21 cellular contexts compared by ENCODE assay signal in genomic region chr16:26598989-26599785, GRCh38.
DNase-seq lines count a peak whose midpoint lies in the region; ATAC-seq and TF ChIP-seq lines count a peak whose summit lies in the region.
"Had no signal": no experiment of that assay in that cellular context is flagged by ENCODE, and none has a peak within 500 bp of the region (broad histone marks: within the 10 kb centered on the region; RNA-seq: fewer than 3 reads in every experiment).

No MANE protein-coding gene starts in this region.

- peaks cover 14% of the 10 kb centered on the region for H3K9me3 Mint-ChIP-seq in activated CD4-positive, alpha-beta T cell treated with anti-CD3 and anti-CD28 coated beads, Interleukin-2, amount 10 ng/mL, durations not matched to agents 7 days and 5 days
- no peaks in the 10 kb centered on the region for H3K9me3 Mint-ChIP-seq in T-cell
- peaks cover 11% of the 10 kb centered on the region for H3K9me3 Mint-ChIP-seq in activated naive CD8-positive, alpha-beta T cell treated with anti-CD3 and anti-CD28 coated beads, Interleukin-2, amount 50 U/mL, for 24 hours
- H3K9me3 Mint-ChIP-seq in natural killer cell treated with Interleukin-12 subunit alpha and Interleukin-12 subunit beta and Interleukin-15 and Interleukin-18, amount 100 ng/mL, for 72 hours, result peaks cover 3% of the 10 kb centered on the region
- peaks cover 9% of the 10 kb centered on the region for H3K9me3 Mint-ChIP-seq in Calu3 (ENCODE audit: low read depth, unreplicated experiment)
- H3K9me3 Mint-ChIP-seq: dendritic cell treated with granulocyte-macrophage colony-stimulating factor and Interleukin-4, amounts not matched to agents 40 ng/mL and 50 ng/mL, for 4 days had no signal

- CTCF ChIA-PET in activated CD4-positive, alpha-beta T cell treated with anti-CD3 and anti-CD28 coated beads, Interleukin-2, amount 10 ng/mL, durations not matched to agents 7 days and 5 days (lab: Charles Lee), result interaction anchor here (0.6 to 1.2 kb wide), 4 partner anchors 15 to 878 kb away, joined by 3 to 4 read pairs (median 4); no protein-coding TSS in a partner anchor
- CTCF ChIA-PET in T-cell (lab: Charles Lee), result no interaction called here
- CTCF ChIA-PET in Calu3 (lab: Charles Lee), result no interaction called here

- intact Hi-C loops in Calu3 (cut with micrococcal nuclease; ENCODE audit: unreplicated experiment), result no loop called here

- H3K27ac Mint-ChIP-seq in activated CD4-positive, alpha-beta T cell treated with anti-CD3 and anti-CD28 coated beads, Interleukin-2, amount 10 ng/mL, durations not matched to agents 7 days and 5 days, result peak overlapping the region; percentile 91
- peak overlapping the region; percentile 11 to 20 for H3K27ac Mint-ChIP-seq in T-cell
- peak overlapping the region; percentile 93 for H3K27ac Mint-ChIP-seq in activated naive CD8-positive, alpha-beta T cell treated with anti-CD3 and anti-CD28 coated beads, Interleukin-2, amount 50 U/mL, for 24 hours
- peak overlapping the region; percentile 85 to 86 for H3K27ac Mint-ChIP-seq in natural killer cell treated with Interleukin-12 subunit alpha and Interleukin-12 subunit beta and Interleukin-15 and Interleukin-18, amount 100 ng/mL, for 72 hours
- no peak overlapping the region for H3K27ac Mint-ChIP-seq in Calu3 (ENCODE audit: unreplicated experiment)
- H3K27ac Mint-ChIP-seq: B cell; dendritic cell treated with granulocyte-macrophage colony-stimulating factor and Interleukin-4, amounts not matched to agents 40 ng/mL and 50 ng/mL, for 4 days had no signal

- H3K27me3 Mint-ChIP-seq in activated CD4-positive, alpha-beta T cell treated with anti-CD3 and anti-CD28 coated beads, Interleukin-2, amount 10 ng/mL, durations not matched to agents 7 days and 5 days, result no peaks in the 10 kb centered on the region
- H3K27me3 Mint-ChIP-seq in T-cell, result peaks cover 3 to 5% of the 10 kb centered on the region in 2 donors
- H3K27me3 Mint-ChIP-seq in activated naive CD8-positive, alpha-beta T cell treated with anti-CD3 and anti-CD28 coated beads, Interleukin-2, amount 50 U/mL, for 24 hours, result peaks cover 5% of the 10 kb centered on the region
- peaks cover 0 to 12% of the 10 kb centered on the region in 2 donors for H3K27me3 Mint-ChIP-seq in natural killer cell treated with Interleukin-12 subunit alpha and Interleukin-12 subunit beta and Interleukin-15 and Interleukin-18, amount 100 ng/mL, for 72 hours
- H3K27me3 Mint-ChIP-seq in Calu3 (ENCODE audit: unreplicated experiment), result no peaks in the 10 kb centered on the region
- H3K27me3 Mint-ChIP-seq: dendritic cell treated with granulocyte-macrophage colony-stimulating factor and Interleukin-4, amounts not matched to agents 40 ng/mL and 50 ng/mL, for 4 days had no signal

- no peak for DNase-seq in activated CD4-positive, alpha-beta T cell treated with anti-CD3 and anti-CD28 coated beads, Interleukin-2, amount 10 ng/mL, durations not matched to agents 7 days and 5 days
- no peak for DNase-seq in activated CD4-positive, alpha-beta T cell treated with anti-CD3 and anti-CD28 coated beads for 1 hour
- DNase-seq in T-cell (no peak), DMS114 treated with DMSO at 0.1 percent for 48 hours (lab: John Stamatoyannopoulos, UW; ENCODE audit: unreplicated experiment) (no peak), Calu3 (no peak)
- no peak for DNase-seq in activated naive CD8-positive, alpha-beta T cell treated with anti-CD3 and anti-CD28 coated beads, Interleukin-2, amount 50 U/mL, for 24 hours
- no peak for DNase-seq in natural killer cell treated with Interleukin-12 subunit alpha and Interleukin-12 subunit beta and Interleukin-15 and Interleukin-18, amount 100 ng/mL, for 72 hours (ENCODE audit: low spot score)
- DNase-seq: activated CD4-positive, CD25-positive, alpha-beta regulatory T cell; activated CD8-positive, alpha-beta memory T cell treated with anti-CD3 and anti-CD28 coated beads, Interleukin-2, amount 50 U/mL, for 48 hours; kidney glomerular epithelial cell; naive B cell; NCI-H1694 treated with DMSO at 0.1 percent for 48 hours; NCI-H226; posterior cingulate gyrus; sigmoid colon; SJCRH30; stomach had no signal

- no peak for TF ChIP-seq CTCF in Calu3 (IDR thresholded peaks at IDR 0.05; ENCODE audit: unreplicated experiment)

- ATAC-seq in T-cell (replicated peaks in 1 of 4) (no peak), HG03175 (IDR thresholded peaks at IDR 0.05; ENCODE audit: unreplicated experiment) (no peak)
- no peak for ATAC-seq in activated naive CD8-positive, alpha-beta T cell treated with anti-CD3 and anti-CD28 coated beads, Interleukin-2, amount 50 U/mL, for 24 hours
- ATAC-seq in natural killer cell treated with Interleukin-12 subunit alpha and Interleukin-12 subunit beta and Interleukin-15 and Interleukin-18, amount 100 ng/mL, for 72 hours, result no peak
- ATAC-seq: K562 had no signal

- H3K36me3 Mint-ChIP-seq in activated CD4-positive, alpha-beta T cell treated with anti-CD3 and anti-CD28 coated beads, Interleukin-2, amount 10 ng/mL, durations not matched to agents 7 days and 5 days (ENCODE audit: low read depth), result peaks cover 31% of the 10 kb centered on the region
- H3K36me3 Mint-ChIP-seq in T-cell (no peaks in the 10 kb centered on the region), Calu3 (ENCODE audit: insufficient read depth, unreplicated experiment) (no peaks in the 10 kb centered on the region)
- H3K36me3 Mint-ChIP-seq in activated naive CD8-positive, alpha-beta T cell treated with anti-CD3 and anti-CD28 coated beads, Interleukin-2, amount 50 U/mL, for 24 hours (ENCODE audit: low read depth), result peaks cover 3% of the 10 kb centered on the region
- peaks cover 13% of the 10 kb centered on the region for H3K36me3 Mint-ChIP-seq in natural killer cell treated with Interleukin-12 subunit alpha and Interleukin-12 subunit beta and Interleukin-15 and Interleukin-18, amount 100 ng/mL, for 72 hours
- H3K36me3 Mint-ChIP-seq: naive B cell had no signal

- H3K4me1 Mint-ChIP-seq in activated CD4-positive, alpha-beta T cell treated with anti-CD3 and anti-CD28 coated beads, Interleukin-2, amount 10 ng/mL, durations not matched to agents 7 days and 5 days, result peaks cover 85% of the 10 kb centered on the region
- peaks cover 0 to 34% (median 22%) of the 10 kb centered on the region in 3 donors for H3K4me1 Mint-ChIP-seq in T-cell
- peaks cover 54% of the 10 kb centered on the region for H3K4me1 Mint-ChIP-seq in activated naive CD8-positive, alpha-beta T cell treated with anti-CD3 and anti-CD28 coated beads, Interleukin-2, amount 50 U/mL, for 24 hours
- peaks cover 34 to 50% of the 10 kb centered on the region in 2 donors for H3K4me1 Mint-ChIP-seq in natural killer cell treated with Interleukin-12 subunit alpha and Interleukin-12 subunit beta and Interleukin-15 and Interleukin-18, amount 100 ng/mL, for 72 hours (ENCODE audit: low read depth in 2 of 2)
- no peaks in the 10 kb centered on the region for H3K4me1 Mint-ChIP-seq in Calu3 (ENCODE audit: low read depth, unreplicated experiment)
- H3K4me1 Mint-ChIP-seq: B cell, naive B cell had no signal

- H3K4me3 Mint-ChIP-seq in activated CD4-positive, alpha-beta T cell treated with anti-CD3 and anti-CD28 coated beads, Interleukin-2, amount 10 ng/mL, durations not matched to agents 7 days and 5 days, result peak overlapping the region; percentile 12
- H3K4me3 Mint-ChIP-seq in T-cell (no peak overlapping the region), Calu3 (ENCODE audit: low read depth, unreplicated experiment) (no peak overlapping the region)
- peak overlapping the region; percentile 40 for H3K4me3 Mint-ChIP-seq in activated naive CD8-positive, alpha-beta T cell treated with anti-CD3 and anti-CD28 coated beads, Interleukin-2, amount 50 U/mL, for 24 hours
- H3K4me3 Mint-ChIP-seq in natural killer cell treated with Interleukin-12 subunit alpha and Interleukin-12 subunit beta and Interleukin-15 and Interleukin-18, amount 100 ng/mL, for 72 hours, result peak overlapping the region; percentile 74
- H3K4me3 Mint-ChIP-seq: B cell; dendritic cell treated with granulocyte-macrophage colony-stimulating factor and Interleukin-4, amounts not matched to agents 40 ng/mL and 50 ng/mL, for 4 days; naive B cell had no signal

- BruUV-seq in Calu3 (replicated peaks; lab: Mats Ljungman, UMichigan), result no TSS peak

- POLR2A ChIA-PET in activated CD4-positive, alpha-beta T cell treated with anti-CD3 and anti-CD28 coated beads, Interleukin-2, amount 10 ng/mL, durations not matched to agents 7 days and 5 days (lab: Charles Lee), result interaction anchor here (0.7 kb wide), 1 partner anchor 67 kb away, joined by 3 read pairs; no protein-coding TSS in a partner anchor
- POLR2A ChIA-PET in T-cell (lab: Charles Lee), result no interaction called here

Comparison
In these comparisons a context has a peak if more than half of its experiments do, and no peak if none do; other contexts are left out.
1. H3K4me3 Mint-ChIP-seq: peak in activated CD4-positive, alpha-beta T cell treated with anti-CD3 and anti-CD28 coated beads, Interleukin-2, amount 10 ng/mL, durations not matched to agents 7 days and 5 days (single experiment), activated naive CD8-positive, alpha-beta T cell treated with anti-CD3 and anti-CD28 coated beads, Interleukin-2, amount 50 U/mL, for 24 hours (single experiment) and natural killer cell treated with Interleukin-12 subunit alpha and Interleukin-12 subunit beta and Interleukin-15 and Interleukin-18, amount 100 ng/mL, for 72 hours (single experiment); none in T-cell (0 of 3) and Calu3 (single experiment).